ENCODE assay signal across 15 cellular contexts in genomic region chr3:51445544-51446280, GRCh38. TPM values are rescaled to one million over a fixed set of nuclear protein-coding genes. Genes with fewer than 3 reads are reported as not detected.
DNase-seq lines count a peak whose midpoint lies in the region; ATAC-seq and TF ChIP-seq lines count a peak whose summit lies in the region.
"Had no signal": no experiment of that assay in that cellular context is flagged by ENCODE, and none has a peak within 500 bp of the region (broad histone marks: within the 10 kb centered on the region; RNA-seq: fewer than 3 reads in every experiment).

No MANE protein-coding gene starts in this region.

- H3K4me3 ChIP-seq in lower lobe of right lung: no peak overlapping the region
- H3K4me3 ChIP-seq in trophoblast cell (ENCODE audit: low read depth, low read length): no peak overlapping the region
- H3K4me3 ChIP-seq: GM23248 had no signal

- no peak overlapping the region for H4K12ac ChIP-seq in trophoblast cell (ENCODE audit: low read depth, low read length)

- H4K8ac ChIP-seq in trophoblast cell (ENCODE audit: low read depth, low read length): no peak overlapping the region

- H3K23ac ChIP-seq in trophoblast cell (ENCODE audit: low read length): no peak overlapping the region

- H3K27ac ChIP-seq in lower lobe of right lung: no peak overlapping the region
- no peak overlapping the region for H3K27ac ChIP-seq in trophoblast cell (ENCODE audit: low read depth, low read length)
- H3K27ac ChIP-seq: 22Rv1, GM23248 had no signal

- H3K36me3 ChIP-seq in lower lobe of right lung (peaks cover 28% of the 10 kb centered on the region), trophoblast cell (ENCODE audit: control insufficient read depth in 1 of 2, insufficient read depth in 2 of 2, low read length in 2 of 2) (peaks cover 6 to 9% of the 10 kb centered on the region in 2 experiments)

- H3K79me1 ChIP-seq in trophoblast cell (ENCODE audit: low read length): no peaks in the 10 kb centered on the region

- H3K79me2 ChIP-seq in trophoblast cell (ENCODE audit: control insufficient read depth, insufficient read depth, low read length, poor library complexity): no peaks in the 10 kb centered on the region

- H2BK120ac ChIP-seq in trophoblast cell (ENCODE audit: insufficient read depth, low read length, poor library complexity): no peak overlapping the region

- H2AK5ac ChIP-seq in trophoblast cell (ENCODE audit: low read length): no peak overlapping the region

- no peak overlapping the region for H3K18ac ChIP-seq in trophoblast cell (ENCODE audit: low read length)

- H3K9ac ChIP-seq in trophoblast cell (ENCODE audit: low read length): no peak overlapping the region
- H3K9ac ChIP-seq: GM23248 had no signal

- no peak overlapping the region for H4K91ac ChIP-seq in trophoblast cell (ENCODE audit: low read depth, low read length)

- H2BK12ac ChIP-seq in trophoblast cell (ENCODE audit: low read length): no peak overlapping the region

- DNase-seq in NCI-H82 treated with DMSO at 0.1 percent for 48 hours (lab: John Stamatoyannopoulos, UW; ENCODE audit: unreplicated experiment) (peak; percentile 8), NCI-H82 (lab: John Stamatoyannopoulos, UW) (no peak), MV-4-11 (lab: John Stamatoyannopoulos, UW) (peak; percentile 4), fibroblast of gingiva (ENCODE audit: low read depth) (peak; percentile 37), lower lobe of right lung (peak; percentile 52), NCI-H1092 treated with DMSO at 0.1 percent for 48 hours (lab: John Stamatoyannopoulos, UW) (no peak), trophoblast cell (no peak)
- DNase-seq: CD8-positive, alpha-beta T cell; COR-L47; DND-41; GDM1; GM23248 had no signal

- no peak overlapping the region for H3K14ac ChIP-seq in trophoblast cell (ENCODE audit: low read length)

- H3K9me3 ChIP-seq in lower lobe of right lung: peaks cover 6% of the 10 kb centered on the region
- H3K9me3 ChIP-seq in trophoblast cell (ENCODE audit: insufficient read depth, low read depth, low read length): no peaks in the 10 kb centered on the region

- H3K27me3 ChIP-seq in lower lobe of right lung (ENCODE audit: low read depth): no peaks in the 10 kb centered on the region
- no peaks in the 10 kb centered on the region for H3K27me3 ChIP-seq in trophoblast cell (ENCODE audit: insufficient read depth, low read length)

- no peak overlapping the region for H2AFZ ChIP-seq in trophoblast cell (ENCODE audit: insufficient read depth, low read length, poor library complexity)
- H2AFZ ChIP-seq: GM23248 had no signal

- H3K4me1 ChIP-seq in lower lobe of right lung: no peaks in the 10 kb centered on the region
- H3K4me1 ChIP-seq in trophoblast cell (ENCODE audit: control insufficient read depth in 1 of 2, insufficient read depth in 2 of 2, low read length in 2 of 2): no peaks in the 10 kb centered on the region

- no peak overlapping the region for H2BK5ac ChIP-seq in trophoblast cell (ENCODE audit: low read depth, low read length, poor library complexity)

- WGBS in trophoblast cell (ENCODE audit: extremely low coverage, insufficient coverage, insufficient read length): no CpG with 5 or more reads among the region's 4 CpGs

- intact Hi-C loops in lower lobe of right lung (cut with DNase I): no loop called here

- TF ChIP-seq CTCF in lower lobe of right lung (IDR thresholded peaks at IDR 0.05): no peak

- no peak overlapping the region for H3K4ac ChIP-seq in trophoblast cell (ENCODE audit: low read depth, low read length)

- H3K4me2 ChIP-seq in trophoblast cell (ENCODE audit: low read length): no peak overlapping the region

- ATAC-seq in lower lobe of right lung (peak in 1 of 2 donors; percentile 37), GM21619 (IDR thresholded peaks at IDR 0.05; ENCODE audit: unreplicated experiment) (no peak)
- ATAC-seq: CD8-positive, alpha-beta T cell; HepG2 had no signal

RNA-seq across cellular contexts. Expression of gene DCAF1, which starts 54.1 kb away (rescaled TPM):
- 22.4 TPM for total RNA-seq in lower lobe of right lung
- polyA plus RNA-seq in trophoblast cell (2013): 9.3 and 9.6 TPM in 2 replicates

RNA-seq across cellular contexts. Expression of gene RBM15B, which starts 54.6 kb away (rescaled TPM):
- 24.3 TPM for total RNA-seq in lower lobe of right lung
- 28.4 and 29.5 TPM in 2 replicates for polyA plus RNA-seq in trophoblast cell (2013)

Comparison
In these comparisons a context has a peak if more than half of its experiments do, and no peak if none do; other contexts are left out.
1. DNase-seq: peak in NCI-H82 treated with DMSO at 0.1 percent for 48 hours (single experiment), MV-4-11 (single experiment), fibroblast of gingiva (single experiment) and lower lobe of right lung (single experiment); none in NCI-H82 (single experiment), NCI-H1092 treated with DMSO at 0.1 percent for 48 hours (single experiment) and trophoblast cell (0 of 2).